15 cellular contexts compared by ENCODE assay signal in the genomic region with DNA sequence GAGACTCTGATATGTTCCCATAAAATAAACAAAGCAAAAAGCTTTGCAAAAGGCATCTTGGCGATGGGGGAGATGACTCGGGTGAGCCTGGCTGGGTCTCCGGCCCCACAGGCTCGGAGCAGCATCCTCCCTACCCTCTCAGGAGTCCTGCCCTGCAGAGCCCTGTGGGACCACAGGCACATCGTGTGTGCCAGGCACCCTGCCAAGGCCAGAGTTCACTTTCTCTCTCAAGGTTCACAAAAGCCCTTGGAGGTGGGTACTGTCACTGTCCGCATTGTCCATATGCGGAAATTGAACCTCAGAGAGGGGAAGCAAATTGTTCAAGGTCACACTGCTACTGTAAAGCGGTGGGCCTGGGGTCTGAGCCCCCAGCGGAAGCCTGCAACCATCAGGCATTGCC. TPM values are rescaled to one million over a fixed set of nuclear protein-coding genes. Genes with fewer than 3 reads are reported as not detected.
DNase-seq lines count a peak whose midpoint lies in the region; ATAC-seq and TF ChIP-seq lines count a peak whose summit lies in the region.
"Had no signal": no experiment of that assay in that cellular context is flagged by ENCODE, and none has a peak within 500 bp of the region (broad histone marks: within the 10 kb centered on the region; RNA-seq: fewer than 3 reads in every experiment).

No MANE protein-coding gene starts in this region.

- no peak overlapping the region for H3K4me3 Mint-ChIP-seq in stimulated activated effector memory CD8-positive, alpha-beta T cell treated with anti-CD3 and anti-CD28 coated beads, Interleukin-12 subunit alpha, Interleukin-12 subunit beta, amount 100 ng/mL, for 72 hours
- H3K4me3 Mint-ChIP-seq: CD4-positive, alpha-beta memory T cell; HFFc6 had no signal

- H3K4me3 ChIP-seq in left ventricle myocardium inferior = no peak overlapping the region
- no peak overlapping the region for H3K4me3 ChIP-seq in right atrium auricular region
- H3K4me3 ChIP-seq in osteoblast (ENCODE audit: insufficient read depth, low read length) = no peak overlapping the region
- H3K4me3 ChIP-seq: A549 had no signal

- peaks cover 45% of the 10 kb centered on the region for H3K36me3 ChIP-seq in left ventricle myocardium inferior
- H3K36me3 ChIP-seq in right atrium auricular region = peaks cover 37% of the 10 kb centered on the region
- H3K36me3 ChIP-seq in osteoblast (ENCODE audit: insufficient read depth, low read length) = no peaks in the 10 kb centered on the region
- H3K36me3 ChIP-seq: BE2C had no signal

- no peaks in the 10 kb centered on the region for H3K9me3 ChIP-seq in left ventricle myocardium inferior (replicated peaks)
- H3K9me3 ChIP-seq in right atrium auricular region = no peaks in the 10 kb centered on the region
- H3K9me3 ChIP-seq in osteoblast (ENCODE audit: low read depth, low read length) = no peaks in the 10 kb centered on the region
- H3K9me3 ChIP-seq: A549, BE2C had no signal

- H3K79me2 ChIP-seq in osteoblast (ENCODE audit: insufficient read depth, low read length) = no peaks in the 10 kb centered on the region

- TF ChIP-seq CTCF in left ventricle myocardium inferior (IDR thresholded peaks at IDR 0.05; ENCODE audit: borderline replicate concordance) = no peak
- no peak for TF ChIP-seq CTCF in right atrium auricular region (IDR thresholded peaks at IDR 0.05)
- TF ChIP-seq CTCF in osteoblast (IDR thresholded peaks at IDR 0.05; ENCODE audit: extremely low read depth, low read depth, low read length) = no peak

- H3K9me3 Mint-ChIP-seq in stimulated activated effector memory CD8-positive, alpha-beta T cell treated with anti-CD3 and anti-CD28 coated beads, Interleukin-12 subunit alpha, Interleukin-12 subunit beta, amount 100 ng/mL, for 72 hours = no peaks in the 10 kb centered on the region
- H3K9me3 Mint-ChIP-seq: CD4-positive, alpha-beta memory T cell; HFFc6 had no signal

- H3K4me2 ChIP-seq in osteoblast (ENCODE audit: insufficient read depth, low read length) = no peak overlapping the region
- H3K4me2 ChIP-seq: A549 had no signal

- peak overlapping the region; percentile 75 for H3K27ac Mint-ChIP-seq in stimulated activated effector memory CD8-positive, alpha-beta T cell treated with anti-CD3 and anti-CD28 coated beads, Interleukin-12 subunit alpha, Interleukin-12 subunit beta, amount 100 ng/mL, for 72 hours
- H3K27ac Mint-ChIP-seq: CD4-positive, alpha-beta memory T cell; HFFc6 had no signal

- no peak overlapping the region for H3K27ac ChIP-seq in left ventricle myocardium inferior (replicated peaks)
- no peak overlapping the region for H3K27ac ChIP-seq in right atrium auricular region
- no peak overlapping the region for H3K27ac ChIP-seq in osteoblast (ENCODE audit: low read depth, low read length)
- H3K27ac ChIP-seq: A549, C4-2B had no signal

- H3K4me1 ChIP-seq in left ventricle myocardium inferior = no peaks in the 10 kb centered on the region
- H3K4me1 ChIP-seq in right atrium auricular region = no peaks in the 10 kb centered on the region
- H3K4me1 ChIP-seq in osteoblast (ENCODE audit: insufficient read depth, low read length) = no peaks in the 10 kb centered on the region
- H3K4me1 ChIP-seq: A549, BE2C had no signal

- H4K20me1 ChIP-seq in osteoblast (ENCODE audit: insufficient read depth, low read length) = no peaks in the 10 kb centered on the region

- H2AFZ ChIP-seq in osteoblast (ENCODE audit: low read length) = no peak overlapping the region

- DNase-seq in left ventricle myocardium inferior (peak; percentile 10), right atrium auricular region (ENCODE audit: low spot score) (no peak), left lobe of liver (ENCODE audit: low spot score) (peak; percentile 73), osteoblast (ENCODE audit: insufficient read length, low spot score, missing footprints) (peak; percentile 19), inferior parietal cortex (ENCODE audit: extremely low spot score) (no peak), hippocampal formation (lab: John Stamatoyannopoulos, UW) (no peak)
- no peak for DNase-seq in stimulated activated effector memory CD8-positive, alpha-beta T cell treated with anti-CD3 and anti-CD28 coated beads, Interleukin-12 subunit alpha, Interleukin-12 subunit beta, amount 100 ng/mL, for 72 hours (ENCODE audit: low spot score in 2 of 2)
- DNase-seq: BE2C; CD4-positive, alpha-beta memory T cell; DND-41; GDM1; HCEC 1CT; HFFc6 had no signal

- H3K4me1 Mint-ChIP-seq in stimulated activated effector memory CD8-positive, alpha-beta T cell treated with anti-CD3 and anti-CD28 coated beads, Interleukin-12 subunit alpha, Interleukin-12 subunit beta, amount 100 ng/mL, for 72 hours = no peaks in the 10 kb centered on the region
- H3K4me1 Mint-ChIP-seq: CD4-positive, alpha-beta memory T cell had no signal

- peak; percentile 96 for ATAC-seq in left lobe of liver
- no peak for ATAC-seq in stimulated activated effector memory CD8-positive, alpha-beta T cell treated with anti-CD3 and anti-CD28 coated beads, Interleukin-12 subunit alpha, Interleukin-12 subunit beta, amount 100 ng/mL, for 72 hours
- ATAC-seq: A549 had no signal

- H3K27me3 ChIP-seq in left ventricle myocardium inferior (ENCODE audit: low read depth) = peaks cover 19% of the 10 kb centered on the region
- H3K27me3 ChIP-seq in right atrium auricular region = no peaks in the 10 kb centered on the region
- H3K27me3 ChIP-seq in osteoblast (ENCODE audit: insufficient read depth, low read length) = no peaks in the 10 kb centered on the region
- H3K27me3 ChIP-seq: BE2C had no signal

- H3K36me3 Mint-ChIP-seq in stimulated activated effector memory CD8-positive, alpha-beta T cell treated with anti-CD3 and anti-CD28 coated beads, Interleukin-12 subunit alpha, Interleukin-12 subunit beta, amount 100 ng/mL, for 72 hours = no peaks in the 10 kb centered on the region
- H3K36me3 Mint-ChIP-seq: CD4-positive, alpha-beta memory T cell had no signal

- intact Hi-C loops in left ventricle myocardium inferior (cut with micrococcal nuclease) = no loop called here

RNA-seq across cellular contexts. Expression of a gene that starts 48.5 kb away (rescaled TPM):
- 12.8 TPM for total RNA-seq in left ventricle myocardium inferior
- 10 to 100 TPM; 58.4 to 76.4 TPM for total RNA-seq in right atrium auricular region
- total RNA-seq in left lobe of liver = 4.5 TPM
- 40.2 and 122 TPM in 2 replicates for total RNA-seq in osteoblast

Comparison
In these comparisons a context has a peak if more than half of its experiments do, and no peak if none do; other contexts are left out.
1. DNase-seq: peak in left ventricle myocardium inferior (single experiment), left lobe of liver (single experiment) and osteoblast (single experiment); none in right atrium auricular region (single experiment), stimulated activated effector memory CD8-positive, alpha-beta T cell treated with anti-CD3 and anti-CD28 coated beads, Interleukin-12 subunit alpha, Interleukin-12 subunit beta, amount 100 ng/mL, for 72 hours (0 of 2), inferior parietal cortex (single experiment) and hippocampal formation (0 of 2).